ENCODE assay signal across 24 cellular contexts in the genomic region with DNA sequence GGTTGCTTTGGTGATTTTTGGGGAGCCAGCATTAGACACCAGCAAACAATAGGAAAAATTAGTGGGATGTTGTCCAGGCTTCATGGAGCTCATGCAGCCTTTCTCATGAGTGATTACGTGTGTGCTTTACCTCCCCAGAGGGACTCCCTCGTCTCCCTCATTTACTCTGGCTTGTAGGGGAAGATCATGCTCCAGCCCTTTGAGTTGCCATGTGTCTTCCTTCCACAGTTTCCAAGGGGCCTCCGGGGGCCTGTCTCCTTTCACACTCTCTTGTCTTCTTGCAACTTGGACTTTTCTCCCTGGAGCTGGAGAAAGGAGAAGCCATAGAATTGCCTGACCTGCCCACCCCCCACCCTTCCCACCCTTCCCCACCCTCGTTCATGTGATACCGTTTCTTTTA.
DNase-seq lines count a peak whose midpoint lies in the region; ATAC-seq and TF ChIP-seq lines count a peak whose summit lies in the region.
"Had no signal": no experiment of that assay in that cellular context is flagged by ENCODE, and none has a peak within 500 bp of the region (broad histone marks: within the 10 kb centered on the region; RNA-seq: fewer than 3 reads in every experiment).

No MANE protein-coding gene starts in this region.

- H3K36me3 ChIP-seq in left ventricle myocardium inferior (no peaks in the 10 kb centered on the region), aorta (ENCODE audit: control insufficient read depth in 1 of 2, insufficient read depth in 2 of 2, low read length in 1 of 2) (no peaks in the 10 kb centered on the region)
- H3K36me3 ChIP-seq: BE2C, BLaER1 had no signal

- TF ChIP-seq CTCF in left ventricle myocardium inferior (IDR thresholded peaks at IDR 0.05; ENCODE audit: borderline replicate concordance): no peak

- H3K27me3 ChIP-seq in left ventricle myocardium inferior (ENCODE audit: low read depth) (no peaks in the 10 kb centered on the region), aorta (ENCODE audit: control insufficient read depth in 1 of 2, insufficient read depth in 2 of 2, low read length in 1 of 2) (no peaks in the 10 kb centered on the region)
- H3K27me3 ChIP-seq: BE2C, BLaER1 had no signal

- no peak overlapping the region for H3K4me3 ChIP-seq in left ventricle myocardium inferior
- no peak overlapping the region for H3K4me3 ChIP-seq in aorta (ENCODE audit: low read length in 2 of 2)
- H3K4me3 ChIP-seq: BLaER1, GM12878 had no signal

- H3K4me1 ChIP-seq in left ventricle myocardium inferior (peaks cover 44% of the 10 kb centered on the region), aorta (ENCODE audit: control insufficient read depth in 1 of 2, insufficient read depth in 2 of 2, low read length in 2 of 2) (no peaks in the 10 kb centered on the region)
- H3K4me1 ChIP-seq: BE2C, BLaER1 had no signal

- H3K27ac ChIP-seq in left ventricle myocardium inferior (replicated peaks): peak overlapping the region; percentile 56
- no peak overlapping the region for H3K27ac ChIP-seq in aorta (ENCODE audit: low read depth in 1 of 2, low read length in 2 of 2)
- H3K27ac ChIP-seq: BLaER1 had no signal

- WGBS in aorta, 2 donors: 91 to 92% methylated on average over 5 of the region's 5 CpGs

- no peak for DNase-seq in left ventricle myocardium inferior
- no peak for DNase-seq in left ventricle myocardium superior
- peak; percentile 10 for DNase-seq in left lobe of liver (ENCODE audit: low spot score)
- peak; percentile 0 for DNase-seq in stimulated activated CD8-positive, alpha-beta memory T cell treated with anti-CD3 and anti-CD28 coated beads, Interleukin-4, amount 100 ng/mL, for 48 hours
- DNase-seq in aorta: no peak
- DNase-seq: 8988T; ACHN; BE2C; C1 segment of cervical spinal cord; CD4-positive, alpha-beta memory T cell; CD4-positive, CD25-positive, alpha-beta regulatory T cell; CD8-positive, alpha-beta memory T cell; COR-L47; DMS 273 treated with DMSO at 0.1 percent for 48 hours; DMS153; DMS53; DMS79; DND-41; EL; GDM1 had no signal

- H3K9me3 ChIP-seq in left ventricle myocardium inferior (replicated peaks) (no peaks in the 10 kb centered on the region), aorta (ENCODE audit: control insufficient read depth, low read length) (no peaks in the 10 kb centered on the region)
- H3K9me3 ChIP-seq: BE2C, BLaER1 had no signal

- ATAC-seq in left ventricle myocardium superior (no peak), left lobe of liver (no peak), GM21423 (IDR thresholded peaks at IDR 0.05; ENCODE audit: unreplicated experiment) (no peak), GM18520 (IDR thresholded peaks at IDR 0.05; ENCODE audit: unreplicated experiment) (no peak), aorta (ENCODE audit: low FRiP score) (no peak)
- ATAC-seq: GM12878 had no signal

- intact Hi-C loops in left ventricle myocardium inferior (cut with micrococcal nuclease) (no loop called here), left ventricle myocardium superior (cut with micrococcal nuclease) (no loop called here), aorta (cut with DNase I) (no loop called here)

Comparison
In these comparisons a context has a peak if more than half of its experiments do, and no peak if none do; other contexts are left out.
1. DNase-seq: peak in left lobe of liver (single experiment) and stimulated activated CD8-positive, alpha-beta memory T cell treated with anti-CD3 and anti-CD28 coated beads, Interleukin-4, amount 100 ng/mL, for 48 hours (single experiment); none in left ventricle myocardium inferior (single experiment), left ventricle myocardium superior (single experiment) and aorta (0 of 2).